ENCODE assay signal across 10 cellular contexts in the genomic region with DNA sequence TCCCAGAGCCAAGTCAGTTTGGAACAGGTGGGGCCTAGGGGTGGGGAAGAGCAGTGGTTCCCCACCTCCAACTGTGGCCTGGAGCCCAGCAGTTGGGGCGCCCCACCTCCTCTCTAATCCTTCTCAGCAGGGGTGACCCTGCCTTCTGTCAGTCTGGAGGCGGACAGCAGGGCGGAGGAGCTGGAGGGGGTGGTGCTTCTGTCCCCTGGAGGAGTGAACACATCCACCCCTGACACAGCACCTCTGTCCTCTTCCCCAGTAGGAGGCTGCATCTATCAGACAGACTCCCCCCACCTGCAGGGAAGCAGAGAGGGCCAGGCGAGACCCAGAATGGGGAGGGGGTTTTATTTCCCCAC.
DNase-seq lines count a peak whose midpoint lies in the region; ATAC-seq, FAIRE-seq and TF ChIP-seq lines count a peak whose summit lies in the region.
"Had no signal": no experiment of that assay in that cellular context is flagged by ENCODE, and none has a peak within 500 bp of the region (broad histone marks: within the 10 kb centered on the region; RNA-seq: fewer than 3 reads in every experiment).

No MANE protein-coding gene starts in this region.

- no TSS peak for BruUV-seq in Calu3 (replicated peaks; lab: Mats Ljungman, UMichigan)

- H3K4me1 ChIP-seq in SJCRH30 (peaks cover 40% of the 10 kb centered on the region), rectal smooth muscle tissue (ENCODE audit: control insufficient read depth, insufficient read depth, low read length) (peaks cover 59% of the 10 kb centered on the region)

- H3K27me3 Mint-ChIP-seq in Calu3 (ENCODE audit: unreplicated experiment) = no peaks in the 10 kb centered on the region
- H3K27me3 Mint-ChIP-seq: central memory CD8-positive, alpha-beta T cell had no signal

- H3K4me1 Mint-ChIP-seq in Calu3 (ENCODE audit: low read depth, unreplicated experiment) = peaks cover 11% of the 10 kb centered on the region

- H3K36me3 ChIP-seq in SJCRH30 = no peaks in the 10 kb centered on the region
- H3K36me3 ChIP-seq in rectal smooth muscle tissue (ENCODE audit: control insufficient read depth, insufficient read depth, low read length) = no peaks in the 10 kb centered on the region

- peak overlapping the region; percentile 48 for H3K4me3 ChIP-seq in SJCRH30
- peak overlapping the region; percentile 11 for H3K4me3 ChIP-seq in rectal smooth muscle tissue (ENCODE audit: low read length)

- peak overlapping the region; percentile 92 for H3K27ac ChIP-seq in SJCRH30
- H3K27ac ChIP-seq in rectal smooth muscle tissue (ENCODE audit: low read depth, low read length) = peak overlapping the region; percentile 92

- no peak for FAIRE-seq in HTR-8/SVneo (lab: Jason Lieb, UNC)
- FAIRE-seq in GM12891 (lab: Jason Lieb, UNC) = no peak

- intact Hi-C loops in left cardiac atrium (cut with DNase I) (loop anchor here (10.0 kb wide), 3 partner anchors 69 to 149 kb away; partner anchors contain the start of genes SSBP3 (in 2 of the 2), CYB5RL (in 1 of the 2) and MRPL37 (in 1 of the 2)), Calu3 (cut with micrococcal nuclease; ENCODE audit: unreplicated experiment) (loop anchor here (1.0 kb wide), 1 partner anchor 215 kb away; no protein-coding TSS in a partner anchor)

- H3K36me3 Mint-ChIP-seq in Calu3 (ENCODE audit: insufficient read depth, unreplicated experiment) = no peaks in the 10 kb centered on the region

- no peaks in the 10 kb centered on the region for H3K27me3 ChIP-seq in SJCRH30
- H3K27me3 ChIP-seq in rectal smooth muscle tissue (ENCODE audit: control insufficient read depth, insufficient read depth, low read length) = no peaks in the 10 kb centered on the region

- DNase-seq in ELR (ENCODE audit: low read depth) (peak; percentile 15), SJCRH30 (peak in 1 of 2 experiments; percentile 89), left cardiac atrium (no peak), Calu3 (no peak), HTR-8/SVneo (ENCODE audit: insufficient read length, low spot score) (no peak), GM12891 (ENCODE audit: insufficient read length, low spot score) (no peak), activated gamma-delta T cell (lab: John Stamatoyannopoulos, UW) (no peak)

- no peak for TF ChIP-seq POLR2A in GM12891 (IDR thresholded peaks at IDR 0.05; ENCODE audit: low read depth, low read length)

- ATAC-seq in left cardiac atrium = peak; percentile 29 to 36

- H3K9me3 Mint-ChIP-seq in Calu3 (ENCODE audit: low read depth, unreplicated experiment) = no peaks in the 10 kb centered on the region
- H3K9me3 Mint-ChIP-seq: central memory CD8-positive, alpha-beta T cell; T-helper 1 cell treated with Interleukin-12 subunit alpha and Interleukin-12 subunit beta and Interleukin-4 antibody, amounts not matched to agents 30 μg/mL and 1 μg/mL, for 36 hours had no signal

- H3K27ac Mint-ChIP-seq in Calu3 (ENCODE audit: unreplicated experiment) = no peak overlapping the region
- H3K27ac Mint-ChIP-seq: T-helper 1 cell treated with Interleukin-12 subunit alpha and Interleukin-12 subunit beta and Interleukin-4 antibody, amounts not matched to agents 30 μg/mL and 1 μg/mL, for 36 hours had no signal

- H3K9ac ChIP-seq in rectal smooth muscle tissue (ENCODE audit: low read length) = no peak overlapping the region

- H3K4me3 Mint-ChIP-seq in Calu3 (ENCODE audit: low read depth, unreplicated experiment) = no peak overlapping the region
- H3K4me3 Mint-ChIP-seq: central memory CD8-positive, alpha-beta T cell; T-helper 1 cell treated with Interleukin-12 subunit alpha and Interleukin-12 subunit beta and Interleukin-4 antibody, amounts not matched to agents 30 μg/mL and 1 μg/mL, for 36 hours had no signal

- CTCF ChIA-PET in Calu3 (lab: Charles Lee) = interaction anchor here (1.3 to 1.5 kb wide), 3 partner anchors 24 to 216 kb away, joined by 3 to 14 read pairs (median 4); no protein-coding TSS in a partner anchor

- H3K9me3 ChIP-seq in SJCRH30 (replicated peaks) = no peaks in the 10 kb centered on the region

- TF ChIP-seq CTCF in Calu3 (IDR thresholded peaks at IDR 0.05; ENCODE audit: unreplicated experiment) = no peak

TF ChIP-seq in GM12891, 5 proteins besides CTCF, POLR2A, EP300 and RAD21:
- no peak for TF ChIP-seq POLR2AphosphoS5 (IDR thresholded peaks at IDR 0.05; ENCODE audit: low read depth, low read length)
- TF ChIP-seq SPI1 (IDR thresholded peaks at IDR 0.05; ENCODE audit: low read depth, low read length) = no peak
- no peak for TF ChIP-seq TAF1 (IDR thresholded peaks at IDR 0.05; ENCODE audit: low read depth, low read length)
- no peak for TF ChIP-seq PAX5 (IDR thresholded peaks at IDR 0.05; ENCODE audit: insufficient read depth, low read length, severe bottlenecking)
- no peak for TF ChIP-seq POU2F2 (IDR thresholded peaks at IDR 0.05; ENCODE audit: low read depth, low read length)
